ENCODE assay signal across 8 cellular contexts in the genomic region with DNA sequence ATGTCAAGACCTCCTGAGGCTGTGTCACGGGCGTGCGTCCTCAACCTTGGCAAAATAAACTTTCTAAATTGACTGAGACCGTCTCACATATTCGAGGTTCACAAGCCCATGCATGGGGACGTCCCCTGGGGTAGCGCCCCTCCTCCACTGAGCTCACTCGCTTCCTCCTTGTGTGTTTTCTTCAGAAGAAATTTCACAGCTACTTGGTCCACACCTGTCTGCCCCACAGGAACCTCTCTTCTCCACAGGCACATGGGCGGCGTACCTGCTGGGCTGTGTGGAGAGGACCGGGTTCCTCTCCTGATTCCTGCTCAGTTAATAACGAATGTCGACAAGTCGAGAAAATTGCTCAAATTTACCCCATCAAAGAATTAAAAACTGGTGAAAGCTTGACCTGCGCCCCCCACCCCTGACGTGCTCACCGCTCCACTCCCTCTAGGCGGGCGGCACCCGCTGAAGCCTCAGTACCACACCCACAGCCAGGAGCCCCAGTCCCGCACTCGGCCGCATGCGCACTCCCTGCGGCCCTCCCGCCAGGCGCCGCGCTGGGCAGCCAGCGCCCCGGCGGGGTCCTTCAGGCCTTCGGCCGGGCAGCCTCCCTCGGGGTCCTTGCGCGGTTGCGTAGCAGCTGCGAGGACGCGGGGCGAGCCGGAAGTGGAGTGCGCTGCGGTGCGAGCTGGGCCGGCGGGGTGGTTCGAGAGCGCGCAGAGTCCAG. TPM values are rescaled to one million over a fixed set of nuclear protein-coding genes. Genes with fewer than 3 reads are reported as not detected.
DNase-seq lines count a peak whose midpoint lies in the region; ATAC-seq and TF ChIP-seq lines count a peak whose summit lies in the region.
"Not testable (repeated sequence)": the region's sequence is repeated elsewhere in the genome, so short reads cannot be mapped to it uniquely, and the experiment has no call there.

A gene (plus strand): TSS at position 651 of the 715 bp plus-strand sequence. CDS start 1,341 bp downstream, outside the sequence.

- ATAC-seq in GM19351 (IDR thresholded peaks at IDR 0.05; ENCODE audit: unreplicated experiment) (peak; percentile 91), HG03135 (IDR thresholded peaks at IDR 0.05; ENCODE audit: unreplicated experiment) (peak; percentile 95)

- not testable (repeated sequence) for H3K27ac ChIP-seq in SJSA1

- H3K9ac ChIP-seq in mucosa of stomach (ENCODE audit: low read length), result peak within 1 kb of the TSS; percentile 55

- not testable (repeated sequence) for H3K4me1 ChIP-seq in SJSA1 (replicated peaks); mucosa of stomach (ENCODE audit: control insufficient read depth, insufficient read depth, low read length)

- TF ChIP-seq CTCF in fibroblast of pulmonary artery (IDR thresholded peaks at IDR 0.05; ENCODE audit: low read length, missing control alignments), result not testable (repeated sequence)

- H3K27me3 ChIP-seq in SJSA1 (replicated peaks); mucosa of stomach (ENCODE audit: control insufficient read depth, insufficient read depth, low read length): not testable (repeated sequence)

- peak; percentile 86 for DNase-seq in Ammon's horn (ENCODE audit: low spot score)
- peak; percentile 74 to 92 for DNase-seq in SJSA1 (ENCODE audit: low read depth in 1 of 2, low spot score in 2 of 2)
- DNase-seq in activated gamma-delta T cell treated with anti-CD3 and anti-CD28 coated beads, Interleukin-2, amount 50 U/mL, for 16 hours (ENCODE audit: low read depth), result peak; percentile 73
- DNase-seq in fibroblast of pulmonary artery (ENCODE audit: low read depth), result peak; percentile 81
- peak; percentile 71 to 81 (median 72) for DNase-seq in stimulated activated CD4-positive, alpha-beta T cell treated with anti-CD3 and anti-CD28 coated beads, TNF-alpha, amount 100 ng/mL, for 24 hours (ENCODE audit: low read depth in 3 of 3)

- H3K9me3 ChIP-seq in SJSA1 (replicated peaks); mucosa of stomach (ENCODE audit: control insufficient read depth, low read length): not testable (repeated sequence)

- H3K36me3 ChIP-seq in SJSA1; mucosa of stomach (ENCODE audit: control insufficient read depth, insufficient read depth, low read length): not testable (repeated sequence)

- not testable (repeated sequence) for H3K4me3 ChIP-seq in SJSA1
- H3K4me3 ChIP-seq in fibroblast of pulmonary artery (replicated peaks; ENCODE audit: low read depth, low read length), result peak within 1 kb of the TSS; percentile 57
- peak within 1 kb of the TSS; percentile 50 for H3K4me3 ChIP-seq in mucosa of stomach (ENCODE audit: low read length)

RNA-seq across cellular contexts. Expression of the gene that starts here (rescaled TPM):
- 2.3 and 6.5 TPM in 2 replicates for total RNA-seq in SJSA1 (2014; rRNA removed; shearing (Covaris generic))
